In genomic region chr17:47188799-47189731, GRCh38 we compare ENCODE assay signal across 8 cellular contexts. TPM values are rescaled to one million over a fixed set of nuclear protein-coding genes. Genes with fewer than 3 reads are reported as not detected.
A peak's percentile ranks its signal among the peaks of the same experiment; 100 is the strongest.
DNase-seq lines count a peak whose midpoint lies in the region; ATAC-seq and TF ChIP-seq lines count a peak whose summit lies in the region.

Gene CDC27 (minus strand): TSS chr17:47189295. CDS start chr17:47189172, 123 bp downstream.

- peak within 1 kb of the TSS; percentile 75 for H2AFZ ChIP-seq in fibroblast of lung (ENCODE audit: low read length)

- peak within 1 kb of the TSS; percentile 96 for H3K4me2 ChIP-seq in fibroblast of lung (ENCODE audit: extremely low read depth, insufficient read depth, low read length)

- H3K36me3 Mint-ChIP-seq in activated T-helper 2 cell treated with anti-CD3 and anti-CD28 coated beads, Interferon-gamma antibody, Interleukin-2, Interleukin-4, amounts not matched to agents 10 μg/mL and 5 μg/mL and 100 μg/mL, durations not matched to agents 14 hours and 24 hours and 36 hours (ENCODE audit: low read depth) = peaks cover 25% of the 10 kb centered on the region
- peaks cover 0 to 9% (median 4%) of the 10 kb centered on the region in 5 donors for H3K36me3 Mint-ChIP-seq in naive thymus-derived CD4-positive, alpha-beta T cell
- H3K36me3 Mint-ChIP-seq in stimulated activated naive B cell treated with anti-CD40 and anti-IgM and Interleukin-4, amounts not matched to agents 10 μg/mL and 1 μg/mL and 100 μg/mL, for 72 hours = peaks cover 6 to 9% of the 10 kb centered on the region in 2 donors

- peaks cover 49% of the 10 kb centered on the region for H3K79me2 ChIP-seq in fibroblast of lung (ENCODE audit: control insufficient read depth, insufficient read depth, low read length)

- H3K9me3 ChIP-seq in RWPE2 (ENCODE audit: severe bottlenecking) = no peaks in the 10 kb centered on the region
- no peaks in the 10 kb centered on the region for H3K9me3 ChIP-seq in fibroblast of lung (ENCODE audit: control insufficient read depth, insufficient read depth, low read depth, low read length)
- H3K9me3 ChIP-seq in naive thymus-derived CD4-positive, alpha-beta T cell (ENCODE audit: control insufficient read depth in 2 of 3, low read length in 3 of 3) = no peaks in the 10 kb centered on the region

- POLR2A ChIA-PET in naive thymus-derived CD4-positive, alpha-beta T cell (lab: Charles Lee) = interaction anchor here (0.6 to 3.1 kb wide), 8 partner anchors 11 to 712 kb away, joined by 3 to 17 read pairs (median 4); partner anchors contain the start of gene KPNB1

- no peaks in the 10 kb centered on the region for H3K9me3 Mint-ChIP-seq in activated T-helper 2 cell treated with anti-CD3 and anti-CD28 coated beads, Interferon-gamma antibody, Interleukin-2, Interleukin-4, amounts not matched to agents 10 μg/mL and 5 μg/mL and 100 μg/mL, durations not matched to agents 14 hours and 24 hours and 36 hours
- no peaks in the 10 kb centered on the region for H3K9me3 Mint-ChIP-seq in naive thymus-derived CD4-positive, alpha-beta T cell
- peaks cover 0 to 1% of the 10 kb centered on the region in 2 donors for H3K9me3 Mint-ChIP-seq in stimulated activated naive B cell treated with anti-CD40 and anti-IgM and Interleukin-4, amounts not matched to agents 10 μg/mL and 1 μg/mL and 100 μg/mL, for 72 hours

- H3K4me3 ChIP-seq in RWPE2 (ENCODE audit: severe bottlenecking) (peak within 1 kb of the TSS; percentile 58), fibroblast of lung (replicated peaks in 1 of 4; ENCODE audit: control extremely low read depth in 1 of 4, insufficient read depth in 1 of 4, low read depth in 3 of 4, low read length in 4 of 4) (peak within 1 kb of the TSS; percentile 50 to 99 (median 78))
- H3K4me3 ChIP-seq in naive thymus-derived CD4-positive, alpha-beta T cell (ENCODE audit: low read length) = peak within 1 kb of the TSS; percentile 92

- DNase-seq in EH (ENCODE audit: low read depth) (peak; percentile 98), H4 (ENCODE audit: low spot score) (peak; percentile 98), LoVo (ENCODE audit: low spot score) (peak; percentile 99), RWPE2 (ENCODE audit: low spot score) (peak; percentile 97), fibroblast of lung (ENCODE audit: low read depth in 2 of 2) (peak; percentile 94 to 98)
- DNase-seq in activated T-helper 2 cell treated with anti-CD3 and anti-CD28 coated beads, Interferon-gamma antibody, Interleukin-2, Interleukin-4, amounts not matched to agents 10 μg/mL and 5 μg/mL and 100 μg/mL, durations not matched to agents 14 hours and 24 hours and 36 hours (ENCODE audit: low spot score) = peak; percentile 100
- DNase-seq in naive thymus-derived CD4-positive, alpha-beta T cell = peak; percentile 98 to 100 (median 99)
- DNase-seq in stimulated activated naive B cell treated with anti-CD40 and anti-IgM and Interleukin-4, amounts not matched to agents 10 μg/mL and 1 μg/mL and 100 μg/mL, for 72 hours = peak; percentile 99

- peaks cover 2% of the 10 kb centered on the region for H4K20me1 ChIP-seq in fibroblast of lung (ENCODE audit: control insufficient read depth, extremely low read depth, insufficient read depth, low read length)

- H3K36me3 ChIP-seq in RWPE2 (ENCODE audit: low read depth) (peaks cover 28% of the 10 kb centered on the region), fibroblast of lung (ENCODE audit: control insufficient read depth, insufficient read depth, low read length) (no peaks in the 10 kb centered on the region)
- H3K36me3 ChIP-seq in naive thymus-derived CD4-positive, alpha-beta T cell (ENCODE audit: control insufficient read depth in 2 of 3, insufficient read depth in 3 of 3, low read length in 3 of 3) = peaks cover 0 to 5% (median 0%) of the 10 kb centered on the region in 3 experiments

- no peaks in the 10 kb centered on the region for H3K27me3 Mint-ChIP-seq in activated T-helper 2 cell treated with anti-CD3 and anti-CD28 coated beads, Interferon-gamma antibody, Interleukin-2, Interleukin-4, amounts not matched to agents 10 μg/mL and 5 μg/mL and 100 μg/mL, durations not matched to agents 14 hours and 24 hours and 36 hours (ENCODE audit: low read depth)
- H3K27me3 Mint-ChIP-seq in naive thymus-derived CD4-positive, alpha-beta T cell = no peaks in the 10 kb centered on the region
- H3K27me3 Mint-ChIP-seq in stimulated activated naive B cell treated with anti-CD40 and anti-IgM and Interleukin-4, amounts not matched to agents 10 μg/mL and 1 μg/mL and 100 μg/mL, for 72 hours = no peaks in the 10 kb centered on the region

- H3K4me1 ChIP-seq in RWPE2 (ENCODE audit: insufficient read depth, poor library complexity, severe bottlenecking) (peaks cover 26% of the 10 kb centered on the region), fibroblast of lung (ENCODE audit: control insufficient read depth, extremely low read depth, insufficient read depth, low read length) (no peaks in the 10 kb centered on the region)
- H3K4me1 ChIP-seq in naive thymus-derived CD4-positive, alpha-beta T cell (ENCODE audit: control insufficient read depth in 2 of 2, insufficient read depth in 2 of 2, low read length in 2 of 2) = peaks cover 9 to 31% of the 10 kb centered on the region in 2 donors

- H3K27ac ChIP-seq in RWPE2 (ENCODE audit: poor library complexity, severe bottlenecking) (peak within 1 kb of the TSS; percentile 71), fibroblast of lung (ENCODE audit: insufficient read depth, low read length) (peak within 1 kb of the TSS; percentile 95)
- H3K27ac ChIP-seq in naive thymus-derived CD4-positive, alpha-beta T cell (ENCODE audit: low read depth, low read length) = peak within 1 kb of the TSS; percentile 95

- intact Hi-C loops in activated T-helper 2 cell treated with anti-CD3 and anti-CD28 coated beads, Interferon-gamma antibody, Interleukin-2, Interleukin-4, amounts not matched to agents 10 μg/mL and 5 μg/mL and 100 μg/mL, durations not matched to agents 14 hours and 24 hours and 36 hours (cut with micrococcal nuclease) = loop anchor here (1.0 kb wide), 1 partner anchor 15 kb away; no protein-coding TSS in a partner anchor
- intact Hi-C loops in naive thymus-derived CD4-positive, alpha-beta T cell (cut with micrococcal nuclease) = loop anchor here (1.0 to 5.0 kb wide), 6 partner anchors 16 to 460 kb away; partner anchors contain the start of gene KPNB1 (in 1 of the 2)

- peak; percentile 91 for ATAC-seq in RWPE2 (ENCODE audit: low read depth)
- ATAC-seq in naive thymus-derived CD4-positive, alpha-beta T cell = peak; percentile 97
- peak; percentile 90 to 93 for ATAC-seq in stimulated activated naive B cell treated with anti-CD40 and anti-IgM and Interleukin-4, amounts not matched to agents 10 μg/mL and 1 μg/mL and 100 μg/mL, for 72 hours (replicated peaks)

- H3K4me3 Mint-ChIP-seq in activated T-helper 2 cell treated with anti-CD3 and anti-CD28 coated beads, Interferon-gamma antibody, Interleukin-2, Interleukin-4, amounts not matched to agents 10 μg/mL and 5 μg/mL and 100 μg/mL, durations not matched to agents 14 hours and 24 hours and 36 hours (ENCODE audit: low read depth) = peak within 1 kb of the TSS; percentile 98
- H3K4me3 Mint-ChIP-seq in naive thymus-derived CD4-positive, alpha-beta T cell = peak within 1 kb of the TSS; percentile 89 to 97 (median 94)
- peak within 1 kb of the TSS; percentile 94 to 98 for H3K4me3 Mint-ChIP-seq in stimulated activated naive B cell treated with anti-CD40 and anti-IgM and Interleukin-4, amounts not matched to agents 10 μg/mL and 1 μg/mL and 100 μg/mL, for 72 hours

- H3K9ac ChIP-seq in fibroblast of lung (ENCODE audit: insufficient read depth, low read length) = peak within 1 kb of the TSS; percentile 94

- CTCF ChIA-PET in naive thymus-derived CD4-positive, alpha-beta T cell (lab: Charles Lee) = interaction anchor here (0.7 to 1.8 kb wide), 2 partner anchors 12 to 502 kb away, joined by 4 read pairs; no protein-coding TSS in a partner anchor

- H3K4me1 Mint-ChIP-seq in activated T-helper 2 cell treated with anti-CD3 and anti-CD28 coated beads, Interferon-gamma antibody, Interleukin-2, Interleukin-4, amounts not matched to agents 10 μg/mL and 5 μg/mL and 100 μg/mL, durations not matched to agents 14 hours and 24 hours and 36 hours (ENCODE audit: low read depth) = peaks cover 37% of the 10 kb centered on the region
- H3K4me1 Mint-ChIP-seq in naive thymus-derived CD4-positive, alpha-beta T cell = peaks cover 34 to 59% (median 41%) of the 10 kb centered on the region in 7 donors
- peaks cover 18 to 44% of the 10 kb centered on the region in 2 donors for H3K4me1 Mint-ChIP-seq in stimulated activated naive B cell treated with anti-CD40 and anti-IgM and Interleukin-4, amounts not matched to agents 10 μg/mL and 1 μg/mL and 100 μg/mL, for 72 hours

- H3K27ac Mint-ChIP-seq in activated T-helper 2 cell treated with anti-CD3 and anti-CD28 coated beads, Interferon-gamma antibody, Interleukin-2, Interleukin-4, amounts not matched to agents 10 μg/mL and 5 μg/mL and 100 μg/mL, durations not matched to agents 14 hours and 24 hours and 36 hours = peak within 1 kb of the TSS; percentile 97
- H3K27ac Mint-ChIP-seq in naive thymus-derived CD4-positive, alpha-beta T cell = peak within 1 kb of the TSS; percentile 48 to 96 (median 94)
- peak within 1 kb of the TSS; percentile 98 for H3K27ac Mint-ChIP-seq in stimulated activated naive B cell treated with anti-CD40 and anti-IgM and Interleukin-4, amounts not matched to agents 10 μg/mL and 1 μg/mL and 100 μg/mL, for 72 hours

- H3K27me3 ChIP-seq in RWPE2 (ENCODE audit: insufficient read depth, poor library complexity, severe bottlenecking) = no peaks in the 10 kb centered on the region
- no peaks in the 10 kb centered on the region for H3K27me3 ChIP-seq in fibroblast of lung (ENCODE audit: control insufficient read depth, insufficient read depth, low read length)
- no peaks in the 10 kb centered on the region for H3K27me3 ChIP-seq in naive thymus-derived CD4-positive, alpha-beta T cell (ENCODE audit: control insufficient read depth in 2 of 2, insufficient read depth in 2 of 2, low read length in 2 of 2)

- TF ChIP-seq CTCF in RWPE2 (IDR thresholded peaks at IDR 0.05; ENCODE audit: poor library complexity, severe bottlenecking) (no peak), fibroblast of lung (conservative IDR thresholded peaks at IDR 0.05 in 1 of 2, IDR thresholded peaks at IDR 0.05 in 1 of 2; ENCODE audit: low read depth in 1 of 2, low read length in 2 of 2) (no peak)

RNA-seq across cellular contexts. Expression of gene CDC27, which starts in this region (rescaled TPM):
- total RNA-seq in H4 (2014; rRNA removed; shearing (Covaris generic)) = 92.1 and 100 TPM in 2 replicates
- 102 and 109 TPM in 2 replicates for total RNA-seq in activated T-helper 2 cell treated with anti-CD3 and anti-CD28 coated beads, Interferon-gamma antibody, Interleukin-2, Interleukin-4, amounts not matched to agents 10 μg/mL and 5 μg/mL and 100 μg/mL, durations not matched to agents 14 hours and 24 hours and 36 hours
- 81.9 and 106 TPM in 2 replicates for total RNA-seq in fibroblast of lung
- 137 TPM in 2 replicates for polyA plus RNA-seq in fibroblast of lung
- 81.6 and 85.5 TPM in 2 replicates for polyA plus RNA-seq in fibroblast of lung (2012)
- 71.1 and 102 TPM in 2 replicates for polyA minus RNA-seq in fibroblast of lung (ENCODE audit: low replicate concordance)
- 10 to 100 TPM; 47.4 to 98.3 (median 67.2) TPM for total RNA-seq in naive thymus-derived CD4-positive, alpha-beta T cell
- 10 to 100 TPM; 63.4 to 85.5 TPM for polyA plus RNA-seq in naive thymus-derived CD4-positive, alpha-beta T cell

Comparison
In these comparisons a context has a peak if more than half of its experiments do, and no peak if none do; other contexts are left out.
1. Peak in every context shown above with its lines: DNase-seq, ATAC-seq, H3K4me3 ChIP-seq and H3K27ac ChIP-seq.